ENCODE assay signal across 1 cellular context in genomic region chr6:30556964-30557682, GRCh38.
TF ChIP-seq lines count a peak whose summit lies in the region.

Gene PRR3, plus strand, starts transcription at chr6:30557295. Its CDS starts 50 bp downstream, at chr6:30557345.

TF ChIP-seq in K562, 482 proteins besides CTCF, POLR2A, EP300 and RAD21 (continued from another document and continues in another):
- TF ChIP-seq FOXP4 (CRISPR knock-in tag; IDR thresholded peaks at IDR 0.05; ENCODE audit: borderline replicate concordance) (peak; percentile 87), POLR2G (IDR thresholded peaks at IDR 0.05; ENCODE audit: low read depth, low read length) (peak; percentile 90), MGA (IDR thresholded peaks at IDR 0.05) (peak; percentile 98), LARP7 (IDR thresholded peaks at IDR 0.05) (0 out of 2 replicates have a peak, but pooled peaks have one; percentile 43), KHSRP (IDR thresholded peaks at IDR 0.05) (no peak), ZNF407 (IDR thresholded peaks at IDR 0.05; ENCODE audit: low read depth) (peak; percentile 36; the same call in 1 of the 2 replicates), NFE2 (IDR thresholded peaks at IDR 0.05; ENCODE audit: low read depth) (peak; percentile 17; the same call in 1 of the 2 replicates), NFXL1 (CRISPR knock-in tag; IDR thresholded peaks at IDR 0.05) (no peak), GMEB1 (CRISPR knock-in tag; IDR thresholded peaks at IDR 0.05) (no peak), ERF (CRISPR knock-in tag; IDR thresholded peaks at IDR 0.05) (no peak), MAFK (IDR thresholded peaks at IDR 0.05; ENCODE audit: low read length) (peak; percentile 29; the same call in 1 of the 2 replicates), BHLHE40 (IDR thresholded peaks at IDR 0.05; ENCODE audit: low read length) (peak; percentile 37; the same call in 1 of the 2 replicates), CBX2 (IDR thresholded peaks at IDR 0.05; ENCODE audit: insufficient read depth, low read length, poor library complexity, severe bottlenecking) (no peak), MNT (conservative IDR thresholded peaks at IDR 0.05) (peak; percentile 67 to 77), TCF15 (CRISPR knock-in tag; IDR thresholded peaks at IDR 0.05) (no peak), DIDO1 (tag; IDR thresholded peaks at IDR 0.05; ENCODE audit: low read depth) (peak; percentile 93), SRSF9 (IDR thresholded peaks at IDR 0.05; ENCODE audit: borderline replicate concordance, low read depth, low read length) (no peak), NR2C2 (CRISPR knock-in tag; IDR thresholded peaks at IDR 0.05) (peak; percentile 56; the same call in 1 of the 2 replicates), NR2C2 (tag; IDR thresholded peaks at IDR 0.05) (peak; percentile 99), TAL1 (IDR thresholded peaks at IDR 0.05) (peak; percentile 19; the same call in 1 of the 2 replicates), CBFA2T3 (IDR thresholded peaks at IDR 0.05) (no peak), MIER1 (IDR thresholded peaks at IDR 0.05; ENCODE audit: low read depth) (peak; percentile 69; the same call in 1 of the 2 replicates), E2F5 (CRISPR knock-in tag; IDR thresholded peaks at IDR 0.05) (peak; percentile 62; the same call in 1 of the 2 replicates), RBM39 (optimal IDR thresholded peaks at IDR 0.05; ENCODE audit: low read depth, low read length) (peak; percentile 45), ASH1L (IDR thresholded peaks at IDR 0.05; ENCODE audit: borderline replicate concordance, low read depth, partially characterized antibody) (peak; percentile 67)
